In the genomic region with DNA sequence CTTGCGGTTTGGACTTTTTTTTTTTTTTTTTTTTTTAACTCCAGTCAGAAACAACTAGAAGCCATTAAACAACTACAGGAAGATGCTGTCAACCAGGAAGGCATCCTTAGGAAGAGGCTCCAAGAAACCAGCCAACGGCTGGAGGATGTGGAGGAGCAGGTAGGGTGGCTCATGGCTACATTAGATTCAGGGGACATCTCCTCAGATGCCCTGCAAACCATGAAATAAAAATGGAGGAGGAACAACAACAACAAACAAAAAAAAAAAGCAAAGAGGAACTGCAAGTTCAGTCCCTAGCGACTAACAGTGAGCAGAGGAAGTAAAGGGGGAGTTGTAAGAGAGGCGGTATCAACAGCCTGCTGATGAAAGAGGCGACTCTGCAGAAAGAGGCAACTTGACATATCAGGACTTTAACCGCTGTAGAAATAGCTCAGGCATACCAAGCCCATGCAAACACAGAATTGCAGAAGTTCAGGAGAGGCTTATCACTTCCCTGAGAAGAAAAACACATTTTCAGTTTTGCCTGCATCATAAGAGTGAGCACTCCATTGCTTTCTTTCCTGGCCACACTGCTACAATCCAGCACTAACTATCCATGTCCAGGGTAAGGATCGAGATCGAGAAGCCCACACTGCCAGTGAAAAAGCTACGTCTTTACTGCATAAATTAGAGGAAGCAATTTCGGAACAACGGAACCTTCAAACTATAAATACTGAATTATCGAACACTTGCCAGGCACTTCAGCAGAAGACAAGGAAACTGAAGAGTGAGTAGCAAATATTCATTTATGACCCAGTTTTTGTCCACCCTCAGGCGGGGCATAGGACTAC, we compare ENCODE assay signal across 8 cellular contexts.
DNase-seq lines count a peak whose midpoint lies in the region; ATAC-seq and TF ChIP-seq lines count a peak whose summit lies in the region.

No MANE protein-coding gene starts in this region.

- no peak overlapping the region for H3K27ac ChIP-seq in brain microvascular endothelial cell

- H3K36me3 Mint-ChIP-seq in activated CD8-positive, alpha-beta memory T cell treated with anti-CD3 and anti-CD28 coated beads, Interleukin-2, amount 10 ng/mL, durations not matched to agents 7 days and 5 days: peaks cover 13% of the 10 kb centered on the region

- no peaks in the 10 kb centered on the region for H3K27me3 ChIP-seq in brain microvascular endothelial cell (replicated peaks)

- H3K27me3 Mint-ChIP-seq in activated CD8-positive, alpha-beta memory T cell treated with anti-CD3 and anti-CD28 coated beads, Interleukin-2, amount 10 ng/mL, durations not matched to agents 7 days and 5 days: no peaks in the 10 kb centered on the region

- TF ChIP-seq CTCF in fibroblast of pulmonary artery (IDR thresholded peaks at IDR 0.05; ENCODE audit: low read length, missing control alignments) (no peak), brain microvascular endothelial cell (IDR thresholded peaks at IDR 0.05; ENCODE audit: low read depth, low read length, missing control alignments) (no peak)

- H3K4me1 Mint-ChIP-seq in activated CD8-positive, alpha-beta memory T cell treated with anti-CD3 and anti-CD28 coated beads, Interleukin-2, amount 10 ng/mL, durations not matched to agents 7 days and 5 days: peaks cover 37% of the 10 kb centered on the region

- peak overlapping the region; percentile 99 for H3K27ac Mint-ChIP-seq in activated CD8-positive, alpha-beta memory T cell treated with anti-CD3 and anti-CD28 coated beads, Interleukin-2, amount 10 ng/mL, durations not matched to agents 7 days and 5 days

- peak; percentile 70 for ATAC-seq in GM21515 (IDR thresholded peaks at IDR 0.05; ENCODE audit: unreplicated experiment)
- ATAC-seq in activated CD8-positive, alpha-beta memory T cell treated with anti-CD3 and anti-CD28 coated beads, Interleukin-2, amount 10 ng/mL, durations not matched to agents 7 days and 5 days: peak; percentile 77

- H3K4me3 ChIP-seq in fibroblast of pulmonary artery (replicated peaks; ENCODE audit: low read depth, low read length) (no peak overlapping the region), brain microvascular endothelial cell (ENCODE audit: low read depth, low read length) (no peak overlapping the region)

- H3K36me3 ChIP-seq in brain microvascular endothelial cell (replicated peaks): no peaks in the 10 kb centered on the region

- in situ Hi-C loops in KBM-7 (cut with MboI; ENCODE audit: low pct_unique_long_range_greater_than_20kb, low sequenced_read_pairs): no loop called here
- in situ Hi-C loops in brain microvascular endothelial cell (cut with HindIII; ENCODE audit: low pct_ligation_motif_present, low sequenced_read_pairs): no loop called here

- H3K4me3 Mint-ChIP-seq in activated CD8-positive, alpha-beta memory T cell treated with anti-CD3 and anti-CD28 coated beads, Interleukin-2, amount 10 ng/mL, durations not matched to agents 7 days and 5 days: peak overlapping the region; percentile 99

- DNase-seq in GDM1 (lab: John Stamatoyannopoulos, UW) (peak; percentile 87), KBM-7 (peak; percentile 97), fibroblast of pulmonary artery (ENCODE audit: low read depth) (peak; percentile 24), brain microvascular endothelial cell (no peak), NCI-H748 (lab: John Stamatoyannopoulos, UW; ENCODE audit: unreplicated experiment) (no peak)
- peak; percentile 70 for DNase-seq in activated CD8-positive, alpha-beta memory T cell treated with anti-CD3 and anti-CD28 coated beads, Interleukin-2, amount 10 ng/mL, durations not matched to agents 7 days and 5 days
- peak; percentile 3 to 21 for DNase-seq in stimulated activated CD4-positive, alpha-beta T cell treated with anti-CD3 and anti-CD28 coated beads, Interleukin-15, amount 100 ng/mL, for 48 hours (ENCODE audit: low read depth in 2 of 2)

- CTCF ChIA-PET in activated CD8-positive, alpha-beta memory T cell treated with anti-CD3 and anti-CD28 coated beads, Interleukin-2, amount 10 ng/mL, durations not matched to agents 7 days and 5 days (lab: Charles Lee): interaction anchor here (0.5 to 2.6 kb wide), 9 partner anchors 10 to 311 kb away, joined by 3 to 7 read pairs (median 3); no protein-coding TSS in a partner anchor

- H3K9me3 Mint-ChIP-seq in activated CD8-positive, alpha-beta memory T cell treated with anti-CD3 and anti-CD28 coated beads, Interleukin-2, amount 10 ng/mL, durations not matched to agents 7 days and 5 days (ENCODE audit: low read depth): peaks cover 3% of the 10 kb centered on the region

Comparison
In these comparisons a context has a peak if more than half of its experiments do, and no peak if none do; other contexts are left out.
1. DNase-seq: peak in GDM1 (single experiment), KBM-7 (single experiment), activated CD8-positive, alpha-beta memory T cell treated with anti-CD3 and anti-CD28 coated beads, Interleukin-2, amount 10 ng/mL, durations not matched to agents 7 days and 5 days (single experiment), fibroblast of pulmonary artery (single experiment) and stimulated activated CD4-positive, alpha-beta T cell treated with anti-CD3 and anti-CD28 coated beads, Interleukin-15, amount 100 ng/mL, for 48 hours (2 of 2); none in brain microvascular endothelial cell (single experiment) and NCI-H748 (single experiment).